1 cellular context compared by ENCODE assay signal in genomic region chr3:111691293-111691909, GRCh38.
TF ChIP-seq lines count a peak whose summit lies in the region.

No MANE protein-coding gene starts in this region.

TF ChIP-seq in GM23338, 12 proteins besides CTCF, POLR2A, EP300 and RAD21:
- TF ChIP-seq STAT1 (IDR thresholded peaks at IDR 0.05; ENCODE audit: unreplicated experiment) (no peak), EZH2 (IDR thresholded peaks at IDR 0.05; ENCODE audit: low read depth, unreplicated experiment) (no peak)
- TF ChIP-seq, protein P1, sequence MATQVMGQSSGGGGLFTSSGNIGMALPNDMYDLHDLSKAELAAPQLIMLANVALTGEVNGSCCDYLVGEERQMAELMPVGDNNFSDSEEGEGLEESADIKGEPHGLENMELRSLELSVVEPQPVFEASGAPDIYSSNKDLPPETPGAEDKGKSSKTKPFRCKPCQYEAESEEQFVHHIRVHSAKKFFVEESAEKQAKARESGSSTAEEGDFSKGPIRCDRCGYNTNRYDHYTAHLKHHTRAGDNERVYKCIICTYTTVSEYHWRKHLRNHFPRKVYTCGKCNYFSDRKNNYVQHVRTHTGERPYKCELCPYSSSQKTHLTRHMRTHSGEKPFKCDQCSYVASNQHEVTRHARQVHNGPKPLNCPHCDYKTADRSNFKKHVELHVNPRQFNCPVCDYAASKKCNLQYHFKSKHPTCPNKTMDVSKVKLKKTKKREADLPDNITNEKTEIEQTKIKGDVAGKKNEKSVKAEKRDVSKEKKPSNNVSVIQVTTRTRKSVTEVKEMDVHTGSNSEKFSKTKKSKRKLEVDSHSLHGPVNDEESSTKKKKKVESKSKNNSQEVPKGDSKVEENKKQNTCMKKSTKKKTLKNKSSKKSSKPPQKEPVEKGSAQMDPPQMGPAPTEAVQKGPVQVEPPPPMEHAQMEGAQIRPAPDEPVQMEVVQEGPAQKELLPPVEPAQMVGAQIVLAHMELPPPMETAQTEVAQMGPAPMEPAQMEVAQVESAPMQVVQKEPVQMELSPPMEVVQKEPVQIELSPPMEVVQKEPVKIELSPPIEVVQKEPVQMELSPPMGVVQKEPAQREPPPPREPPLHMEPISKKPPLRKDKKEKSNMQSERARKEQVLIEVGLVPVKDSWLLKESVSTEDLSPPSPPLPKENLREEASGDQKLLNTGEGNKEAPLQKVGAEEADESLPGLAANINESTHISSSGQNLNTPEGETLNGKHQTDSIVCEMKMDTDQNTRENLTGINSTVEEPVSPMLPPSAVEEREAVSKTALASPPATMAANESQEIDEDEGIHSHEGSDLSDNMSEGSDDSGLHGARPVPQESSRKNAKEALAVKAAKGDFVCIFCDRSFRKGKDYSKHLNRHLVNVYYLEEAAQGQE (IDR thresholded peaks at IDR 0.05; ENCODE audit: unreplicated experiment), result no peak
